Comparison of ENCODE assay signal across 11 cellular contexts in genomic region chr1:173414136-173414535, GRCh38.
DNase-seq lines count a peak whose midpoint lies in the region; ATAC-seq and TF ChIP-seq lines count a peak whose summit lies in the region.
"Had no signal": no experiment of that assay in that cellular context is flagged by ENCODE, and none has a peak within 500 bp of the region (broad histone marks: within the 10 kb centered on the region; RNA-seq: fewer than 3 reads in every experiment).

No MANE protein-coding gene starts in this region.

- H3F3A ChIP-seq in SU-DHL-6 (ENCODE audit: insufficient read depth): peaks cover 92% of the 10 kb centered on the region

- H3K9ac ChIP-seq in SU-DHL-6 (ENCODE audit: low read length): peak overlapping the region; percentile 54

- no peaks in the 10 kb centered on the region for H3K27me3 ChIP-seq in SU-DHL-6 (ENCODE audit: low read length)
- no peaks in the 10 kb centered on the region for H3K27me3 ChIP-seq in effector memory CD4-positive, alpha-beta T cell (replicated peaks; ENCODE audit: control insufficient read depth, insufficient read depth, low read length, poor library complexity, severe bottlenecking)
- H3K27me3 ChIP-seq: neutrophil had no signal

- DNase-seq in effector memory CD4-positive, alpha-beta T cell: no peak
- DNase-seq in UCSD-AML1 (lab: John Stamatoyannopoulos, UW; ENCODE audit: unreplicated experiment) (no peak), T-helper 9 cell (no peak), iPS-NIHi11 (ENCODE audit: low spot score) (no peak)
- DNase-seq: activated gamma-delta T cell treated with Interleukin-2 at 50 U/mL for 16 hours, endodermal cell had no signal

- peak overlapping the region; percentile 61 for H3K4me2 ChIP-seq in SU-DHL-6 (ENCODE audit: low read depth, low read length, poor library complexity, severe bottlenecking)

- no peaks in the 10 kb centered on the region for H3K36me3 ChIP-seq in SU-DHL-6 (ENCODE audit: low read length)
- H3K36me3 ChIP-seq in effector memory CD4-positive, alpha-beta T cell (ENCODE audit: control insufficient read depth, insufficient read depth, low read length): no peaks in the 10 kb centered on the region

- no peaks in the 10 kb centered on the region for H3K79me2 ChIP-seq in SU-DHL-6 (ENCODE audit: insufficient read depth, low read length)

- no peaks in the 10 kb centered on the region for H3K9me2 ChIP-seq in SU-DHL-6 (replicated peaks; ENCODE audit: insufficient read depth, low read length)

- TF ChIP-seq POLR2A in GM18505 (IDR thresholded peaks at IDR 0.05; ENCODE audit: borderline replicate concordance, extremely low read depth, insufficient read depth, insufficient read length): peak; percentile 71

- H3K4me3 ChIP-seq in SU-DHL-6 (ENCODE audit: insufficient read depth, low read length, poor library complexity, severe bottlenecking): peak overlapping the region; percentile 11
- no peak overlapping the region for H3K4me3 ChIP-seq in effector memory CD4-positive, alpha-beta T cell (ENCODE audit: insufficient read depth, low read depth, low read length, poor library complexity, severe bottlenecking)

- no peaks in the 10 kb centered on the region for H3K9me3 ChIP-seq in SU-DHL-6 (ENCODE audit: insufficient read depth, low read length)
- no peaks in the 10 kb centered on the region for H3K9me3 ChIP-seq in effector memory CD4-positive, alpha-beta T cell (ENCODE audit: control insufficient read depth, low read length)
- H3K9me3 ChIP-seq: neutrophil had no signal

- H4K20me1 ChIP-seq in SU-DHL-6 (ENCODE audit: low read depth, low read length): no peaks in the 10 kb centered on the region

- ATAC-seq in GM18505 (IDR thresholded peaks at IDR 0.05; ENCODE audit: unreplicated experiment) (peak; percentile 44), GM21381 (IDR thresholded peaks at IDR 0.05; ENCODE audit: unreplicated experiment) (peak; percentile 48), HG03103 (IDR thresholded peaks at IDR 0.05; ENCODE audit: low read depth, unreplicated experiment) (peak; percentile 48)

- H3K4me1 ChIP-seq in effector memory CD4-positive, alpha-beta T cell (ENCODE audit: control insufficient read depth, insufficient read depth, low read length, poor library complexity, severe bottlenecking): peaks cover 10% of the 10 kb centered on the region

- H3K27ac ChIP-seq in SU-DHL-6 (ENCODE audit: low read depth, low read length): peak overlapping the region; percentile 97
- H3K27ac ChIP-seq in effector memory CD4-positive, alpha-beta T cell (ENCODE audit: insufficient read depth, low read length, poor library complexity, severe bottlenecking): no peak overlapping the region
- H3K27ac ChIP-seq: neutrophil had no signal

- H2AFZ ChIP-seq in SU-DHL-6 (ENCODE audit: low read depth, low read length, severe bottlenecking): no peak overlapping the region

- no peak for TF ChIP-seq CTCF in SU-DHL-6 (IDR thresholded peaks at IDR 0.05; ENCODE audit: insufficient read depth, low read length, poor library complexity, severe bottlenecking)
